12 cellular contexts compared by ENCODE assay signal in genomic region chrX:11600578-11600977, GRCh38.
DNase-seq lines count a peak whose midpoint lies in the region; ATAC-seq, FAIRE-seq and TF ChIP-seq lines count a peak whose summit lies in the region.
"Had no signal": no experiment of that assay in that cellular context is flagged by ENCODE, and none has a peak within 500 bp of the region (broad histone marks: within the 10 kb centered on the region; RNA-seq: fewer than 3 reads in every experiment).

No MANE protein-coding gene starts in this region.

- no peak overlapping the region for H3K27ac Mint-ChIP-seq in WTC11

- H3K36me3 ChIP-seq in psoas muscle (ENCODE audit: insufficient read depth in 1 of 2, low read depth in 1 of 2) = no peaks in the 10 kb centered on the region

- no peak overlapping the region for H3K4me3 ChIP-seq in psoas muscle

- H3K27me3 ChIP-seq in psoas muscle (ENCODE audit: insufficient read depth in 3 of 3, low read length in 2 of 3) = peaks cover 0 to 4% (median 0%) of the 10 kb centered on the region in 3 donors

- no peaks in the 10 kb centered on the region for H3K9me3 Mint-ChIP-seq in WTC11
- H3K9me3 Mint-ChIP-seq: CD8-positive, alpha-beta memory T cell had no signal

- no peak overlapping the region for H3K4me3 Mint-ChIP-seq in WTC11
- H3K4me3 Mint-ChIP-seq: CD8-positive, alpha-beta memory T cell had no signal

- H3K9me3 ChIP-seq in psoas muscle = peaks cover 8% of the 10 kb centered on the region
- H3K9me3 ChIP-seq: Caco-2 had no signal

- no peak overlapping the region for H3K27ac ChIP-seq in psoas muscle

- no peaks in the 10 kb centered on the region for H3K36me3 Mint-ChIP-seq in WTC11
- H3K36me3 Mint-ChIP-seq: CD8-positive, alpha-beta memory T cell had no signal

- FAIRE-seq in GM12892 (lab: Jason Lieb, UNC) = peak; percentile 14

- H3K4me1 ChIP-seq in psoas muscle = no peaks in the 10 kb centered on the region
- H3K4me1 ChIP-seq: Caco-2 had no signal

- CTCF ChIA-PET in WTC11 (lab: Charles Lee) = interaction anchor here (0.6 kb wide), 1 partner anchor 199 kb away, joined by 5 read pairs; no protein-coding TSS in a partner anchor

- POLR2A ChIA-PET in WTC11 (lab: Charles Lee) = no interaction called here

- intact Hi-C loops in psoas muscle (cut with DNase I) = no loop called here

- TF ChIP-seq POLR2A in GM12892 (IDR thresholded peaks at IDR 0.05; ENCODE audit: low read depth, low read length) = no peak

- ATAC-seq in WTC11 (peak; percentile 72), psoas muscle (no peak), GM21526 (IDR thresholded peaks at IDR 0.05; ENCODE audit: low FRiP score, unreplicated experiment) (no peak), HG03565 (IDR thresholded peaks at IDR 0.05; ENCODE audit: unreplicated experiment) (no peak)

- TF ChIP-seq CTCF in WTC11 (IDR thresholded peaks at IDR 0.05) (no peak), psoas muscle (IDR thresholded peaks at IDR 0.05) (no peak)

- no peak for DNase-seq in GM12892 (ENCODE audit: insufficient read length)
- no peak for DNase-seq in WTC11 (ENCODE audit: low spot score)
- DNase-seq in iPS-NIHi11 (ENCODE audit: low spot score) = peak; percentile 2
- DNase-seq in psoas muscle = no peak
- DNase-seq: CD8-positive, alpha-beta memory T cell; DND-41; GF-D8; IMR-90; KG1 had no signal

- H3K27me3 Mint-ChIP-seq in WTC11 (ENCODE audit: low read depth) = peaks cover 13% of the 10 kb centered on the region

- no peaks in the 10 kb centered on the region for H3K4me1 Mint-ChIP-seq in WTC11
- H3K4me1 Mint-ChIP-seq: CD8-positive, alpha-beta memory T cell had no signal

- WGBS in psoas muscle, 3 donors = 72 to 84% (median 79%) methylated on average over 3 of the region's 3 CpGs

TF ChIP-seq in WTC11, 78 proteins besides CTCF, POLR2A, EP300 and RAD21:
- no peak for TF ChIP-seq SMAD4 (CRISPR knock-in tag; IDR thresholded peaks at IDR 0.05)
- no peak for TF ChIP-seq EMX1 (CRISPR knock-in tag; IDR thresholded peaks at IDR 0.05)
- TF ChIP-seq OVOL2 (CRISPR knock-in tag; IDR thresholded peaks at IDR 0.05; ENCODE audit: borderline replicate concordance) = no peak
- no peak for TF ChIP-seq ESRRA (CRISPR knock-in tag; IDR thresholded peaks at IDR 0.05; ENCODE audit: borderline replicate concordance)
- no peak for TF ChIP-seq ZNF532 (CRISPR knock-in tag; IDR thresholded peaks at IDR 0.05; ENCODE audit: borderline replicate concordance)
- TF ChIP-seq ATF6 (CRISPR knock-in tag; IDR thresholded peaks at IDR 0.05) = no peak
